1 cellular context compared by ENCODE assay signal in the genomic region with DNA sequence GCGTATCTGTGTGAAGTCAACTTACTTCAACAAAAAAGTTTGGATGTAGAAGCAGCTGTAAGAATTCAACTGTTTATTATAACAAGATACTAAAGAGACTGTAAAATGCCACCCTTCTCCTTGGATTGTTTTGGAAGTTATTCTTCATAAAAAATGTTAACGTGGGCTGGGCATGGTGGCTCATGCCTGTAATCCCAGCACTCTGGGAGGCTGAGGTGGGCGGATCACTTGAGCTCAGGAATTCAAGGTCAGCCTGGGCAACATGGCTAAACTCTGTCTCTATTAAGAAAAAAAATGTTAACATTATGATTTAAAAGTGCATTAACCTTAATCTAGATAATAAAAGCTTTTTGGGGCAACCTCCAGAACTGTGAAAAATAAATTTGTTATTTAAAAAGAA.
TF ChIP-seq lines count a peak whose summit lies in the region.

No MANE protein-coding gene starts in this region.

TF ChIP-seq in HepG2, 621 proteins besides CTCF, POLR2A, EP300 and RAD21 (continues in another document):
- TF ChIP-seq ZNF510 (CRISPR knock-in tag; IDR thresholded peaks at IDR 0.05; ENCODE audit: low read depth) (no peak), MXI1 (IDR thresholded peaks at IDR 0.05; ENCODE audit: borderline replicate concordance, low read depth, low read length) (no peak), ARNT2 (CRISPR knock-in tag; IDR thresholded peaks at IDR 0.05; ENCODE audit: low read depth) (no peak), ZNF512 (CRISPR knock-in tag; IDR thresholded peaks at IDR 0.05) (no peak), ZSCAN22 (CRISPR knock-in tag; IDR thresholded peaks at IDR 0.05) (no peak), HDAC1 (CRISPR knock-in tag; IDR thresholded peaks at IDR 0.05) (no peak), ZNF687 (CRISPR knock-in tag; IDR thresholded peaks at IDR 0.05) (no peak), ZFP62 (CRISPR knock-in tag; IDR thresholded peaks at IDR 0.05) (no peak), ZNF572 (CRISPR knock-in tag; IDR thresholded peaks at IDR 0.05) (no peak), TSC22D2 (CRISPR knock-in tag; IDR thresholded peaks at IDR 0.05; ENCODE audit: borderline replicate concordance) (no peak), ZNF292 (CRISPR knock-in tag; IDR thresholded peaks at IDR 0.05; ENCODE audit: borderline replicate concordance, low read depth) (no peak), ZNF543 (CRISPR knock-in tag; IDR thresholded peaks at IDR 0.05) (0 out of 2 replicates have a peak, but pooled peaks have one; percentile 23), ASH2L (IDR thresholded peaks at IDR 0.05; ENCODE audit: insufficient read length, low read depth, low read length) (no peak), ZMYM2 (CRISPR knock-in tag; IDR thresholded peaks at IDR 0.05) (no peak), ZNF766 (CRISPR knock-in tag; IDR thresholded peaks at IDR 0.05; ENCODE audit: borderline replicate concordance) (no peak), REL (CRISPR knock-in tag; conservative IDR thresholded peaks at IDR 0.05) (no peak), SRSF4 (IDR thresholded peaks at IDR 0.05; ENCODE audit: low read depth, low read length, poor library complexity, severe bottlenecking) (no peak), ZNF3 (CRISPR knock-in tag; IDR thresholded peaks at IDR 0.05) (no peak), CCAR2 (optimal IDR thresholded peaks at IDR 0.05; ENCODE audit: low read depth, low read length) (no peak), BHLHE40 (IDR thresholded peaks at IDR 0.05; ENCODE audit: low read length) (no peak), KAT2B (IDR thresholded peaks at IDR 0.05; ENCODE audit: borderline replicate concordance, low read depth, low read length) (no peak), SP5 (CRISPR knock-in tag; IDR thresholded peaks at IDR 0.05; ENCODE audit: borderline replicate concordance, low read depth) (peak; percentile 67; the same call in 1 of the 2 replicates), RFX3 (CRISPR knock-in tag; IDR thresholded peaks at IDR 0.05) (no peak), CBFB (CRISPR knock-in tag; IDR thresholded peaks at IDR 0.05) (no peak), ZNF430 (CRISPR knock-in tag; IDR thresholded peaks at IDR 0.05) (no peak), RBFOX2 (IDR thresholded peaks at IDR 0.05; ENCODE audit: low read depth, low read length) (peak; percentile 13; the same call in 1 of the 2 replicates), ELF1 (CRISPR knock-in tag; IDR thresholded peaks at IDR 0.05) (no peak), ZBTB46 (CRISPR knock-in tag; IDR thresholded peaks at IDR 0.05; ENCODE audit: borderline replicate concordance) (no peak), ZBTB43 (CRISPR knock-in tag; conservative IDR thresholded peaks at IDR 0.05) (no peak), KLF9 (CRISPR knock-in tag; IDR thresholded peaks at IDR 0.05; ENCODE audit: low read depth) (no peak), ISL2 (CRISPR knock-in tag; IDR thresholded peaks at IDR 0.05) (no peak), MIXL1 (CRISPR knock-in tag; IDR thresholded peaks at IDR 0.05) (no peak), ZNF124 (CRISPR knock-in tag; IDR thresholded peaks at IDR 0.05) (no peak), GPN1 (CRISPR knock-in tag; IDR thresholded peaks at IDR 0.05; ENCODE audit: borderline replicate concordance) (no peak), TAF1 (CRISPR knock-in tag; IDR thresholded peaks at IDR 0.05) (no peak), HNRNPH1 (optimal IDR thresholded peaks at IDR 0.05; ENCODE audit: low read depth, low read length) (no peak), LCORL (IDR thresholded peaks at IDR 0.05) (no peak), LCORL (CRISPR knock-in tag; IDR thresholded peaks at IDR 0.05) (no peak), RFX1 (IDR thresholded peaks at IDR 0.05) (no peak), TEAD3 (CRISPR knock-in tag; optimal IDR thresholded peaks at IDR 0.05; ENCODE audit: borderline replicate concordance) (peak; percentile 43), GLI4 (CRISPR knock-in tag; IDR thresholded peaks at IDR 0.05; ENCODE audit: borderline replicate concordance) (no peak), ZFY (CRISPR knock-in tag; IDR thresholded peaks at IDR 0.05) (0 out of 2 replicates have a peak, but pooled peaks have one; percentile 8), ZBTB33 (CRISPR knock-in tag; IDR thresholded peaks at IDR 0.05) (no peak), HMGA1 (CRISPR knock-in tag; conservative IDR thresholded peaks at IDR 0.05) (no peak), SIX4 (CRISPR knock-in tag; IDR thresholded peaks at IDR 0.05) (no peak), ZNF713 (CRISPR knock-in tag; IDR thresholded peaks at IDR 0.05) (no peak), ZC3H4 (CRISPR knock-in tag; IDR thresholded peaks at IDR 0.05; ENCODE audit: borderline replicate concordance) (no peak), MATR3 (CRISPR knock-in tag; IDR thresholded peaks at IDR 0.05) (no peak), AGO2 (optimal IDR thresholded peaks at IDR 0.05; ENCODE audit: low read depth, low read length) (peak; percentile 19)
- TF ChIP-seq, protein P1, sequence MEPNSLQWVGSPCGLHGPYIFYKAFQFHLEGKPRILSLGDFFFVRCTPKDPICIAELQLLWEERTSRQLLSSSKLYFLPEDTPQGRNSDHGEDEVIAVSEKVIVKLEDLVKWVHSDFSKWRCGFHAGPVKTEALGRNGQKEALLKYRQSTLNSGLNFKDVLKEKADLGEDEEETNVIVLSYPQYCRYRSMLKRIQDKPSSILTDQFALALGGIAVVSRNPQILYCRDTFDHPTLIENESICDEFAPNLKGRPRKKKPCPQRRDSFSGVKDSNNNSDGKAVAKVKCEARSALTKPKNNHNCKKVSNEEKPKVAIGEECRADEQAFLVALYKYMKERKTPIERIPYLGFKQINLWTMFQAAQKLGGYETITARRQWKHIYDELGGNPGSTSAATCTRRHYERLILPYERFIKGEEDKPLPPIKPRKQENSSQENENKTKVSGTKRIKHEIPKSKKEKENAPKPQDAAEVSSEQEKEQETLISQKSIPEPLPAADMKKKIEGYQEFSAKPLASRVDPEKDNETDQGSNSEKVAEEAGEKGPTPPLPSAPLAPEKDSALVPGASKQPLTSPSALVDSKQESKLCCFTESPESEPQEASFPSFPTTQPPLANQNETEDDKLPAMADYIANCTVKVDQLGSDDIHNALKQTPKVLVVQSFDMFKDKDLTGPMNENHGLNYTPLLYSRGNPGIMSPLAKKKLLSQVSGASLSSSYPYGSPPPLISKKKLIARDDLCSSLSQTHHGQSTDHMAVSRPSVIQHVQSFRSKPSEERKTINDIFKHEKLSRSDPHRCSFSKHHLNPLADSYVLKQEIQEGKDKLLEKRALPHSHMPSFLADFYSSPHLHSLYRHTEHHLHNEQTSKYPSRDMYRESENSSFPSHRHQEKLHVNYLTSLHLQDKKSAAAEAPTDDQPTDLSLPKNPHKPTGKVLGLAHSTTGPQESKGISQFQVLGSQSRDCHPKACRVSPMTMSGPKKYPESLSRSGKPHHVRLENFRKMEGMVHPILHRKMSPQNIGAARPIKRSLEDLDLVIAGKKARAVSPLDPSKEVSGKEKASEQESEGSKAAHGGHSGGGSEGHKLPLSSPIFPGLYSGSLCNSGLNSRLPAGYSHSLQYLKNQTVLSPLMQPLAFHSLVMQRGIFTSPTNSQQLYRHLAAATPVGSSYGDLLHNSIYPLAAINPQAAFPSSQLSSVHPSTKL (CRISPR knock-in tag; IDR thresholded peaks at IDR 0.05): peak; percentile 42; the same call in 1 of the 2 replicates
- TF ChIP-seq, protein P2, sequence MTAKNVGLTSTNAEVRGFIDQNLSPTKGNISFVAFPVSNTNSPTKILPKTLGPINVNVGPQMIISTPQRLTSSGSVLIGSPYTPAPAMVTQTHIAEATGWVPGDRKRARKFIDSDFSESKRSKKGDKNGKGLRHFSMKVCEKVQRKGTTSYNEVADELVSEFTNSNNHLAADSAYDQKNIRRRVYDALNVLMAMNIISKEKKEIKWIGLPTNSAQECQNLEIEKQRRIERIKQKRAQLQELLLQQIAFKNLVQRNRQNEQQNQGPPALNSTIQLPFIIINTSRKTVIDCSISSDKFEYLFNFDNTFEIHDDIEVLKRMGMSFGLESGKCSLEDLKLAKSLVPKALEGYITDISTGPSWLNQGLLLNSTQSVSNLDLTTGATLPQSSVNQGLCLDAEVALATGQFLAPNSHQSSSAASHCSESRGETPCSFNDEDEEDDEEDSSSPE (CRISPR knock-in tag; IDR thresholded peaks at IDR 0.05): no peak
- TF ChIP-seq, protein P3, sequence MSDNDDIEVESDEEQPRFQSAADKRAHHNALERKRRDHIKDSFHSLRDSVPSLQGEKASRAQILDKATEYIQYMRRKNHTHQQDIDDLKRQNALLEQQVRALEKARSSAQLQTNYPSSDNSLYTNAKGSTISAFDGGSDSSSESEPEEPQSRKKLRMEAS (IDR thresholded peaks at IDR 0.05): no peak
